Comparison of ENCODE assay signal across 8 cellular contexts in genomic region chr1:226677121-226678020, GRCh38.
A peak's percentile ranks its signal among the peaks of the same experiment; 100 is the strongest.
DNase-seq lines count a peak whose midpoint lies in the region; ATAC-seq lines count a peak whose summit lies in the region.

No MANE protein-coding gene starts in this region.

- POLR2A ChIA-PET in CD4-positive, alpha-beta memory T cell (lab: Charles Lee; ENCODE audit: partially characterized antibody) = interaction anchor here (0.7 to 7.5 kb wide), 16 partner anchors 10 to 44 kb away, joined by 3 to 114 read pairs (median 5); no protein-coding TSS in a partner anchor

- ATAC-seq in HG02642 (IDR thresholded peaks at IDR 0.05; ENCODE audit: poor library complexity, unreplicated experiment) (peak; percentile 37), GM21367 (IDR thresholded peaks at IDR 0.05; ENCODE audit: unreplicated experiment) (no peak), GM19455 (IDR thresholded peaks at IDR 0.05; ENCODE audit: unreplicated experiment) (no peak)
- ATAC-seq in activated naive CD8-positive, alpha-beta T cell treated with anti-CD3 and anti-CD28 coated beads, Interleukin-2, amount 50 U/mL, for 24 hours = peak; percentile 70

- intact Hi-C loops in CD4-positive, alpha-beta memory T cell (cut with micrococcal nuclease) = loop anchor here (2.0 kb wide), 1 partner anchor 13 kb away; no protein-coding TSS in a partner anchor
- intact Hi-C loops in cardiac septum (cut with DNase I) = loop anchor here (2.0 kb wide), 1 partner anchor 25 kb away; no protein-coding TSS in a partner anchor

- H3K4me3 ChIP-seq in CD4-positive, alpha-beta memory T cell (ENCODE audit: low read length in 2 of 2) = peak overlapping the region in 1 of 2 donors; percentile 41
- H3K4me3 ChIP-seq in skeletal muscle tissue (ENCODE audit: low read length in 3 of 3) = peak overlapping the region; percentile 50 to 71 (median 58)

- peak; percentile 78 to 95 (median 81) for DNase-seq in CD4-positive, alpha-beta memory T cell
- DNase-seq in RPMI8226 (peak; percentile 90), cardiac septum (ENCODE audit: low spot score) (peak; percentile 92)
- DNase-seq in activated naive CD8-positive, alpha-beta T cell treated with anti-CD3 and anti-CD28 coated beads, Interleukin-2, amount 50 U/mL, for 24 hours = peak; percentile 65

- H3K27ac ChIP-seq in CD4-positive, alpha-beta memory T cell (ENCODE audit: low read depth, low read length) = peak overlapping the region; percentile 89
- peak overlapping the region; percentile 94 for H3K27ac ChIP-seq in skeletal muscle tissue (ENCODE audit: low read depth, low read length)

- H3K4me1 ChIP-seq in CD4-positive, alpha-beta memory T cell (ENCODE audit: insufficient read depth, low read length) = peaks cover 99% of the 10 kb centered on the region
- H3K4me1 ChIP-seq in skeletal muscle tissue (ENCODE audit: control insufficient read depth in 3 of 3, insufficient read depth in 3 of 3, low read length in 3 of 3) = peaks cover 80 to 85% (median 84%) of the 10 kb centered on the region in 3 donors

- CTCF ChIA-PET in CD4-positive, alpha-beta memory T cell (lab: Charles Lee; ENCODE audit: partially characterized antibody) = interaction anchor here (1.3 to 4.2 kb wide), 10 partner anchors 10 to 64 kb away, joined by 3 to 28 read pairs (median 7); no protein-coding TSS in a partner anchor

- peak overlapping the region; percentile 94 to 100 (median 99) for H3K27ac Mint-ChIP-seq in CD4-positive, alpha-beta memory T cell
- peak overlapping the region; percentile 97 for H3K27ac Mint-ChIP-seq in activated naive CD8-positive, alpha-beta T cell treated with anti-CD3 and anti-CD28 coated beads, Interleukin-2, amount 50 U/mL, for 24 hours

- H3K27me3 ChIP-seq in CD4-positive, alpha-beta memory T cell (ENCODE audit: insufficient read depth, low read length) = no peaks in the 10 kb centered on the region
- no peaks in the 10 kb centered on the region for H3K27me3 ChIP-seq in skeletal muscle tissue (ENCODE audit: control insufficient read depth in 3 of 3, insufficient read depth in 3 of 3, low read length in 3 of 3)

- no peaks in the 10 kb centered on the region for H3K9me3 ChIP-seq in CD4-positive, alpha-beta memory T cell (ENCODE audit: control insufficient read depth in 1 of 2, low read length in 2 of 2)
- H3K9me3 ChIP-seq in skeletal muscle tissue (ENCODE audit: control insufficient read depth in 3 of 3, low read length in 3 of 3) = no peaks in the 10 kb centered on the region

- H3K4me3 Mint-ChIP-seq in CD4-positive, alpha-beta memory T cell = peak overlapping the region; percentile 76 to 96 (median 86)
- H3K4me3 Mint-ChIP-seq in activated naive CD8-positive, alpha-beta T cell treated with anti-CD3 and anti-CD28 coated beads, Interleukin-2, amount 50 U/mL, for 24 hours = peak overlapping the region; percentile 75

- peaks cover 7 to 52% of the 10 kb centered on the region in 2 donors for H3K36me3 Mint-ChIP-seq in CD4-positive, alpha-beta memory T cell
- H3K36me3 Mint-ChIP-seq in activated naive CD8-positive, alpha-beta T cell treated with anti-CD3 and anti-CD28 coated beads, Interleukin-2, amount 50 U/mL, for 24 hours (ENCODE audit: low read depth) = peaks cover 32% of the 10 kb centered on the region

- H3K9me3 Mint-ChIP-seq in CD4-positive, alpha-beta memory T cell = no peaks in the 10 kb centered on the region
- no peaks in the 10 kb centered on the region for H3K9me3 Mint-ChIP-seq in activated naive CD8-positive, alpha-beta T cell treated with anti-CD3 and anti-CD28 coated beads, Interleukin-2, amount 50 U/mL, for 24 hours

- H3K27me3 Mint-ChIP-seq in CD4-positive, alpha-beta memory T cell = peaks cover 0 to 5% of the 10 kb centered on the region in 2 donors
- H3K27me3 Mint-ChIP-seq in activated naive CD8-positive, alpha-beta T cell treated with anti-CD3 and anti-CD28 coated beads, Interleukin-2, amount 50 U/mL, for 24 hours = peaks cover 2% of the 10 kb centered on the region

- no peaks in the 10 kb centered on the region for H3K36me3 ChIP-seq in CD4-positive, alpha-beta memory T cell (ENCODE audit: insufficient read depth, low read length)
- no peaks in the 10 kb centered on the region for H3K36me3 ChIP-seq in skeletal muscle tissue (ENCODE audit: control insufficient read depth in 3 of 3, insufficient read depth in 3 of 3, low read length in 3 of 3)

- peaks cover 85 to 100% (median 93%) of the 10 kb centered on the region in 4 donors for H3K4me1 Mint-ChIP-seq in CD4-positive, alpha-beta memory T cell
- peaks cover 97% of the 10 kb centered on the region for H3K4me1 Mint-ChIP-seq in activated naive CD8-positive, alpha-beta T cell treated with anti-CD3 and anti-CD28 coated beads, Interleukin-2, amount 50 U/mL, for 24 hours

- H3K9ac ChIP-seq in skeletal muscle tissue (ENCODE audit: low read depth in 1 of 3, low read length in 3 of 3) = peak overlapping the region; percentile 60 to 82 (median 66)

Comparison
In these comparisons a context has a peak if more than half of its experiments do, and no peak if none do; other contexts are left out.
1. ATAC-seq: peak in HG02642 (single experiment) and activated naive CD8-positive, alpha-beta T cell treated with anti-CD3 and anti-CD28 coated beads, Interleukin-2, amount 50 U/mL, for 24 hours (single experiment); none in GM21367 (single experiment) and GM19455 (single experiment).
2. Peak in every context shown above with its lines, with median percentiles within 50 percentile points of each other: DNase-seq.